Comparison of ENCODE assay signal across 9 cellular contexts in genomic region chr21:45550552-45551210, GRCh38. TPM values are rescaled to one million over a fixed set of nuclear protein-coding genes. Genes with fewer than 3 reads are reported as not detected.
A peak's percentile ranks its signal among the peaks of the same experiment; 100 is the strongest.
DNase-seq lines count a peak whose midpoint lies in the region; ATAC-seq, FAIRE-seq and TF ChIP-seq lines count a peak whose summit lies in the region.
"Had no signal": no experiment of that assay in that cellular context is flagged by ENCODE, and none has a peak within 500 bp of the region (broad histone marks: within the 10 kb centered on the region; RNA-seq: fewer than 3 reads in every experiment).

No MANE protein-coding gene starts in this region.

- no peak overlapping the region for H3K4me3 ChIP-seq in SK-N-SH (ENCODE audit: low read depth in 2 of 2, low read length in 1 of 2)
- no peak overlapping the region for H3K4me3 ChIP-seq in PC-9

- intact Hi-C loops in PC-9 (cut with micrococcal nuclease; ENCODE audit: unreplicated experiment): loop anchor here (5.0 kb wide), 1 partner anchor 38 kb away; no protein-coding TSS in a partner anchor

- H3F3A ChIP-seq in SK-N-SH (replicated peaks; ENCODE audit: insufficient read depth) (peaks cover under 1% of the 10 kb centered on the region), PC-9 (ENCODE audit: insufficient read depth, low read depth) (no peaks in the 10 kb centered on the region)

- peaks cover 0 to under 1% of the 10 kb centered on the region in 2 experiments; a peak in 1 of 4 replicates for H3K4me1 ChIP-seq in SK-N-SH (ENCODE audit: control insufficient read depth in 1 of 2, insufficient read depth in 2 of 2, low read depth in 1 of 2, low read length in 1 of 2)
- H3K4me1 ChIP-seq in PC-9 (replicated peaks; ENCODE audit: insufficient read depth): peaks cover 11% of the 10 kb centered on the region

- no peak for DNase-seq in SK-N-SH
- DNase-seq in PC-9: no peak
- DNase-seq in dermis blood vessel endothelial cell: peak; percentile 14
- DNase-seq in stimulated activated CD4-positive, alpha-beta T cell treated with anti-CD3 and anti-CD28 coated beads, Interleukin-2, amount 100 ng/mL, for 48 hours: peak; percentile 47 to 56
- DNase-seq in NCI-H524 treated with DMSO at 0.1 percent for 48 hours (lab: John Stamatoyannopoulos, UW): no peak
- DNase-seq in D721Med (ENCODE audit: insufficient read length, low spot score): no peak

- H3K79me2 ChIP-seq in SK-N-SH (ENCODE audit: insufficient read depth) (no peaks in the 10 kb centered on the region), PC-9 (ENCODE audit: low read depth) (no peaks in the 10 kb centered on the region)

- BruUV-seq in PC-9 (replicated peaks; lab: Mats Ljungman, UMichigan): no TSS peak

- H2AFZ ChIP-seq in SK-N-SH (ENCODE audit: low read depth) (no peak overlapping the region), PC-9 (no peak overlapping the region)

- H3K9me3 ChIP-seq in SK-N-SH (no peaks in the 10 kb centered on the region), PC-9 (ENCODE audit: insufficient read depth, low read depth) (no peaks in the 10 kb centered on the region)

- TF ChIP-seq RAD21 in SK-N-SH (IDR thresholded peaks at IDR 0.05; ENCODE audit: low read length): no peak

- H3K9ac ChIP-seq in SK-N-SH: no peak overlapping the region

- H3K27ac ChIP-seq in SK-N-SH (ENCODE audit: low read depth in 2 of 2, low read length in 1 of 2): no peak overlapping the region
- H3K27ac ChIP-seq in PC-9: peak overlapping the region; percentile 57

- no peak for TF ChIP-seq CTCF in SK-N-SH (IDR thresholded peaks at IDR 0.05)
- TF ChIP-seq CTCF in PC-9 (conservative IDR thresholded peaks at IDR 0.05): no peak
- TF ChIP-seq CTCF in D721Med (IDR thresholded peaks at IDR 0.05; ENCODE audit: insufficient read depth, missing control alignments): no peak

- H4K20me1 ChIP-seq in SK-N-SH (ENCODE audit: insufficient read depth): no peaks in the 10 kb centered on the region
- H4K20me1 ChIP-seq in PC-9 (ENCODE audit: insufficient read depth): no peaks in the 10 kb centered on the region

- CTCF ChIA-PET in SK-N-SH (lab: Yijun Ruan, JAX) (interaction anchor here (0.7 to 1.1 kb wide), 3 partner anchors 16 to 270 kb away, joined by 3 to 4 read pairs (median 3); no protein-coding TSS in a partner anchor), PC-9 (lab: Charles Lee) (interaction anchor here (0.5 kb wide), 2 partner anchors 22 to 600 kb away, joined by 3 to 4 read pairs; no protein-coding TSS in a partner anchor)

- H3K36me3 ChIP-seq in SK-N-SH (replicated peaks in 1 of 2; ENCODE audit: control insufficient read depth in 1 of 2, insufficient read depth in 2 of 2, low read length in 1 of 2) (no peaks in the 10 kb centered on the region), PC-9 (ENCODE audit: low read depth) (no peaks in the 10 kb centered on the region)

- H3K9me2 ChIP-seq in SK-N-SH (no peaks in the 10 kb centered on the region), PC-9 (ENCODE audit: insufficient read depth) (no peaks in the 10 kb centered on the region)

- no peaks in the 10 kb centered on the region for H3K27me3 ChIP-seq in SK-N-SH (ENCODE audit: insufficient read depth)
- H3K27me3 ChIP-seq in PC-9 (ENCODE audit: insufficient read depth, low read depth): no peaks in the 10 kb centered on the region

- FAIRE-seq in D721Med (lab: Jason Lieb, UNC): no peak
- FAIRE-seq: A204.1 had no signal

- TF ChIP-seq EP300 in SK-N-SH (IDR thresholded peaks at IDR 0.05; ENCODE audit: borderline replicate concordance in 1 of 2, low read depth in 1 of 2, low read length in 1 of 2): no peak

- ATAC-seq in SK-N-SH treated with all-trans-retinoic acid at 6 μM for 48 hours: no peak
- ATAC-seq in HG02938 (IDR thresholded peaks at IDR 0.05; ENCODE audit: unreplicated experiment): no peak

- POLR2A ChIA-PET in SK-N-SH (lab: Yijun Ruan, JAX): no interaction called here
- POLR2A ChIA-PET in PC-9 (lab: Charles Lee; ENCODE audit: unreplicated experiment): no interaction called here

- H3K4me2 ChIP-seq in SK-N-SH (0 out of 2 replicates have a peak overlapping the region, but pooled peaks have one; percentile 32), PC-9 (peak overlapping the region; percentile 34)

- WGBS in SK-N-SH (ENCODE audit: low lambda C conversion rate): 89% methylated on average over 17 of the region's 17 CpGs

TF ChIP-seq in SK-N-SH, 30 proteins besides CTCF, POLR2A, EP300 and RAD21:
- no peak for TF ChIP-seq RCOR1 (IDR thresholded peaks at IDR 0.05; ENCODE audit: low read length)
- TF ChIP-seq MEF2A (IDR thresholded peaks at IDR 0.05; ENCODE audit: borderline replicate concordance, low read depth): no peak
- no peak for TF ChIP-seq MXI1 (IDR thresholded peaks at IDR 0.05; ENCODE audit: low read depth, low read length)
- TF ChIP-seq REST (IDR thresholded peaks at IDR 0.05; ENCODE audit: low read depth, low read length): no peak
- TF ChIP-seq ELF1 (IDR thresholded peaks at IDR 0.05): no peak

TF ChIP-seq in SK-N-SH treated with all-trans-retinoic acid at 6 μM for 48 hours, 23 proteins besides CTCF, POLR2A, EP300 and RAD21:
- no peak for TF ChIP-seq ZNF565 (CRISPR knock-in tag; conservative IDR thresholded peaks at IDR 0.05; ENCODE audit: low read depth)
- TF ChIP-seq OSR1 (CRISPR knock-in tag; IDR thresholded peaks at IDR 0.05): no peak
- no peak for TF ChIP-seq CSDC2 (CRISPR knock-in tag; IDR thresholded peaks at IDR 0.05)
- TF ChIP-seq ISL1 (CRISPR knock-in tag; IDR thresholded peaks at IDR 0.05): no peak
- no peak for TF ChIP-seq ZNF70 (CRISPR knock-in tag; IDR thresholded peaks at IDR 0.05)
- no peak for TF ChIP-seq PPARA (CRISPR knock-in tag; IDR thresholded peaks at IDR 0.05; ENCODE audit: borderline replicate concordance)
- TF ChIP-seq SNAI2 (CRISPR knock-in tag; IDR thresholded peaks at IDR 0.05): no peak
- no peak for TF ChIP-seq CREB5 (CRISPR knock-in tag; IDR thresholded peaks at IDR 0.05; ENCODE audit: low read depth)

RNA-seq across cellular contexts. Expression of gene SLC19A1, which starts 8.4 kb away (rescaled TPM):
- polyA plus RNA-seq in SK-N-SH (2012; rRNA removed): 13.0 and 15.0 TPM in 2 replicates
- 4.5 and 8.6 TPM in 2 replicates for polyA plus RNA-seq in SK-N-SH (2012; cell fraction: cytosol; rRNA removed)
- polyA plus RNA-seq in SK-N-SH (2012; cell fraction: nucleus; rRNA removed): 21.6 and 27.3 TPM in 2 replicates
- total RNA-seq in PC-9 (2021) (22.6 and 25.0 TPM in 2 replicates), dermis blood vessel endothelial cell (5.8 and 13.5 TPM in 2 replicates)

Comparison
In these comparisons a context has a peak if more than half of its experiments do, and no peak if none do; other contexts are left out.
1. DNase-seq: peak in dermis blood vessel endothelial cell (single experiment) and stimulated activated CD4-positive, alpha-beta T cell treated with anti-CD3 and anti-CD28 coated beads, Interleukin-2, amount 100 ng/mL, for 48 hours (2 of 2); none in SK-N-SH (single experiment), PC-9 (0 of 2), NCI-H524 treated with DMSO at 0.1 percent for 48 hours (single experiment) and D721Med (single experiment).